ENCODE assay signal across 1 cellular context in the genomic region with DNA sequence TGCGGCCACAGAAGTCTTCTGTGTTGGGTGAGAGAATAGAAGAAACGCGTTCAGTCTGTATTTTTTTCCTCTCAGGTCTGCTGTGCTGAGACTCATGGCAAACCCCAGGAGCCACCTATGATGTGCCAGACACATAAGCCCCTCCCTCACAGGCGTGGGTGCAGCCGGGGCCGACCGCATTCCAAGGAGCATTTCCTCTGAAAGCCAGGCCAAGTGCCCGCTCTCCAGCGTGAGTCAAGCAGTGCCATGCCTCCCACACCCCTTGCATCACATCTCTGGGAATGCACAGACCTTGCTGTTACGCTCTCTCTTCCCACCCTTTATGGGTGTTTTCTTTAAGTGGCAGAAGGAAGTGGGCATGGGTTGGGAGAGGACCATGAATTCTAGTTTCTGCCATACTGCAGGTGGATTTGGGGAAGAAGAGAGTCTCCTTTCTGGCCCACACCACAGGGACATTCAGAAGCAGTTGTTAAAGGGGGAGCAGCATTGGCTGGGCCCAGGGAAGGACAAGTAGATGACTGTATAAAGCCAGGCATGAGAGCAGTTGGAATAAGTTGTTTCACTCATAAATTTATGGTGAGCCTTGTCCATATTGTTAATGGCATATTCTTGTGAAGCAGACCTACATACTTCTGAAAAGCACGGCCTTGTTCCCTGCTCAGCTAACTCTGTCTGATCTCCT.
TF ChIP-seq lines count a peak whose summit lies in the region.

No MANE protein-coding gene starts in this region.

TF ChIP-seq in WTC11, 78 proteins besides CTCF, POLR2A, EP300 and RAD21 (continued from another document):
- TF ChIP-seq, protein P1, sequence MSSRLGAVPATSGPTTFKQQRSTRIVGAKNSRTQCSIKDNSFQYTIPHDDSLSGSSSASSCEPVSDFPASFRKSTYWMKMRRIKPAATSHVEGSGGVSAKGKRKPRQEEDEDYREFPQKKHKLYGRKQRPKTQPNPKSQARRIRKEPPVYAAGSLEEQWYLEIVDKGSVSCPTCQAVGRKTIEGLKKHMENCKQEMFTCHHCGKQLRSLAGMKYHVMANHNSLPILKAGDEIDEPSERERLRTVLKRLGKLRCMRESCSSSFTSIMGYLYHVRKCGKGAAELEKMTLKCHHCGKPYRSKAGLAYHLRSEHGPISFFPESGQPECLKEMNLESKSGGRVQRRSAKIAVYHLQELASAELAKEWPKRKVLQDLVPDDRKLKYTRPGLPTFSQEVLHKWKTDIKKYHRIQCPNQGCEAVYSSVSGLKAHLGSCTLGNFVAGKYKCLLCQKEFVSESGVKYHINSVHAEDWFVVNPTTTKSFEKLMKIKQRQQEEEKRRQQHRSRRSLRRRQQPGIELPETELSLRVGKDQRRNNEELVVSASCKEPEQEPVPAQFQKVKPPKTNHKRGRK (CRISPR knock-in tag; IDR thresholded peaks at IDR 0.05; ENCODE audit: borderline replicate concordance) = no peak
- no peak for TF ChIP-seq ZNF416 (CRISPR knock-in tag; IDR thresholded peaks at IDR 0.05)
- no peak for TF ChIP-seq GTF2I (CRISPR knock-in tag; conservative IDR thresholded peaks at IDR 0.05)
TF ChIP-seq in WTC11: peak in this region for 0.
